In genomic region chr10:26647602-26648244, GRCh38 we compare ENCODE assay signal across 18 cellular contexts. TPM values are rescaled to one million over a fixed set of nuclear protein-coding genes. Genes with fewer than 3 reads are reported as not detected.
DNase-seq lines count a peak whose midpoint lies in the region; ATAC-seq and TF ChIP-seq lines count a peak whose summit lies in the region.
"Had no signal": no experiment of that assay in that cellular context is flagged by ENCODE, and none has a peak within 500 bp of the region (broad histone marks: within the 10 kb centered on the region; RNA-seq: fewer than 3 reads in every experiment).

No MANE protein-coding gene starts in this region.

- H3K36me3 Mint-ChIP-seq in chondrocyte (ENCODE audit: low read depth) = no peaks in the 10 kb centered on the region

- no peak overlapping the region for H2BK120ac ChIP-seq in mesendoderm (ENCODE audit: low read depth, low read length)

- H3K36me3 ChIP-seq in GM06990 (ENCODE audit: control insufficient read depth, insufficient read depth, low read length) = no peaks in the 10 kb centered on the region
- H3K36me3 ChIP-seq in OCI-LY1 (ENCODE audit: insufficient read depth, low read length) = no peaks in the 10 kb centered on the region
- no peaks in the 10 kb centered on the region for H3K36me3 ChIP-seq in mesendoderm (ENCODE audit: control insufficient read depth, insufficient read depth, low read length)
- H3K36me3 ChIP-seq in MM.1S (replicated peaks; ENCODE audit: insufficient read depth, low read length) = no peaks in the 10 kb centered on the region
- H3K36me3 ChIP-seq: SJSA1 had no signal

- DNase-seq in GM06990 (ENCODE audit: extremely low read depth, insufficient read length) = no peak
- no peak for DNase-seq in GM13977 (ENCODE audit: low spot score)
- peak; percentile 61 for DNase-seq in chondrocyte (ENCODE audit: low spot score)
- no peak for DNase-seq in mesendoderm
- DNase-seq in MM.1S = no peak
- DNase-seq: C1 segment of cervical spinal cord, DND-41, GM23248, IMR-90, Kasumi-1, NCI-H1436 treated with DMSO at 0.1 percent for 48 hours, NCI-H2029 treated with DMSO at 0.1 percent for 48 hours, NCI-H748 treated with DMSO at 0.1 percent for 48 hours, PC-3 had no signal

- no peak overlapping the region for H2AFZ ChIP-seq in OCI-LY1 (ENCODE audit: low read length)
- no peak overlapping the region for H2AFZ ChIP-seq in MM.1S (ENCODE audit: low read length)
- H2AFZ ChIP-seq: GM23248 had no signal

- H3K9me3 ChIP-seq in OCI-LY1 (ENCODE audit: low read length) = no peaks in the 10 kb centered on the region
- H3K9me3 ChIP-seq in MM.1S (replicated peaks; ENCODE audit: insufficient read depth, low read length) = no peaks in the 10 kb centered on the region
- H3K9me3 ChIP-seq: SJSA1 had no signal

- H3K4me1 Mint-ChIP-seq in chondrocyte (ENCODE audit: low read depth) = no peaks in the 10 kb centered on the region

- H3K4me2 ChIP-seq in OCI-LY1 (ENCODE audit: low read length) = no peak overlapping the region
- no peak overlapping the region for H3K4me2 ChIP-seq in mesendoderm (ENCODE audit: low read length)
- no peak overlapping the region for H3K4me2 ChIP-seq in MM.1S (ENCODE audit: low read depth, low read length)

- H3K27ac Mint-ChIP-seq in chondrocyte (ENCODE audit: unreplicated experiment) = no peak overlapping the region

- H3K9me3 Mint-ChIP-seq in chondrocyte (ENCODE audit: low read depth) = no peaks in the 10 kb centered on the region

- in situ Hi-C loops in GM13977 (cut with MboI; ENCODE audit: low pct_unique_long_range_greater_than_20kb, low sequenced_read_pairs, unreplicated experiment) = no loop called here

- H3K79me2 ChIP-seq in OCI-LY1 (ENCODE audit: insufficient read depth, low read length) = no peaks in the 10 kb centered on the region
- no peaks in the 10 kb centered on the region for H3K79me2 ChIP-seq in mesendoderm (ENCODE audit: control insufficient read depth, insufficient read depth, low read length)
- H3K79me2 ChIP-seq in MM.1S (ENCODE audit: low read length) = no peaks in the 10 kb centered on the region

- H3K23ac ChIP-seq in mesendoderm (ENCODE audit: low read length) = no peak overlapping the region

- TF ChIP-seq CTCF in GM06990 (IDR thresholded peaks at IDR 0.05; ENCODE audit: insufficient read depth, low read length, poor library complexity, severe bottlenecking) (peak; percentile 36), GM13977 (IDR thresholded peaks at IDR 0.05; ENCODE audit: extremely low read depth, insufficient read depth, missing control alignments) (peak; percentile 38), OCI-LY1 (IDR thresholded peaks at IDR 0.05; ENCODE audit: low read length) (peak; percentile 19; the same call in 1 of the 2 replicates), chondrocyte (IDR thresholded peaks at IDR 0.05) (no peak), MM.1S (IDR thresholded peaks at IDR 0.05; ENCODE audit: low read length) (no peak)

- no peak overlapping the region for H2BK15ac ChIP-seq in mesendoderm (replicated peaks; ENCODE audit: low read depth)

- H3K27ac ChIP-seq in OCI-LY1 (ENCODE audit: low read depth, low read length, poor library complexity, severe bottlenecking) (no peak overlapping the region), mesendoderm (ENCODE audit: low read depth, low read length) (no peak overlapping the region), MM.1S (ENCODE audit: low read length) (no peak overlapping the region)
- H3K27ac ChIP-seq: GM23248, SJSA1 had no signal

- H3K4me1 ChIP-seq in OCI-LY1 (ENCODE audit: insufficient read depth, low read length, severe bottlenecking) (no peaks in the 10 kb centered on the region), mesendoderm (ENCODE audit: control insufficient read depth, low read depth, low read length) (no peaks in the 10 kb centered on the region), MM.1S (ENCODE audit: low read length) (no peaks in the 10 kb centered on the region)
- H3K4me1 ChIP-seq: SJSA1 had no signal

- H3K9ac ChIP-seq in OCI-LY1 (ENCODE audit: low read length) = no peak overlapping the region
- no peak overlapping the region for H3K9ac ChIP-seq in mesendoderm (ENCODE audit: low read length)
- H3K9ac ChIP-seq in MM.1S (ENCODE audit: low read length) = no peak overlapping the region
- H3K9ac ChIP-seq: GM23248 had no signal

- H3F3A ChIP-seq in OCI-LY1 (ENCODE audit: insufficient read depth, low read length) (no peaks in the 10 kb centered on the region), MM.1S (ENCODE audit: insufficient read depth, low read length) (no peaks in the 10 kb centered on the region)

- H3K9me2 ChIP-seq in OCI-LY1 (ENCODE audit: low read depth, low read length) (no peaks in the 10 kb centered on the region), MM.1S (replicated peaks; ENCODE audit: insufficient read depth, low read length) (no peaks in the 10 kb centered on the region)

- H3K4me3 ChIP-seq in GM06990 (replicated peaks; ENCODE audit: low read depth, low read length) (no peak overlapping the region), OCI-LY1 (ENCODE audit: low read depth, low read length, poor library complexity, severe bottlenecking) (no peak overlapping the region), mesendoderm (ENCODE audit: low read length) (no peak overlapping the region), MM.1S (ENCODE audit: low read length) (no peak overlapping the region)
- H3K4me3 ChIP-seq: GM23248, SJSA1 had no signal

- H3K4me3 Mint-ChIP-seq in chondrocyte (ENCODE audit: unreplicated experiment) = no peak overlapping the region

- no peak overlapping the region for H3K18ac ChIP-seq in mesendoderm (ENCODE audit: low read length)

- ATAC-seq in HG02970 (IDR thresholded peaks at IDR 0.05; ENCODE audit: low FRiP score, unreplicated experiment) = no peak
- ATAC-seq in HG03342 (IDR thresholded peaks at IDR 0.05; ENCODE audit: unreplicated experiment) = no peak
- ATAC-seq: PC-3 had no signal

- no peaks in the 10 kb centered on the region for H3K27me3 ChIP-seq in GM06990 (replicated peaks; ENCODE audit: control insufficient read depth, insufficient read depth, low read length)
- H3K27me3 ChIP-seq in OCI-LY1 (ENCODE audit: insufficient read depth, low read length) = no peaks in the 10 kb centered on the region
- no peaks in the 10 kb centered on the region for H3K27me3 ChIP-seq in mesendoderm (ENCODE audit: insufficient read depth, low read length, poor library complexity)
- H3K27me3 ChIP-seq in MM.1S (replicated peaks; ENCODE audit: insufficient read depth, low read length) = no peaks in the 10 kb centered on the region
- H3K27me3 ChIP-seq: SJSA1 had no signal

- no peak overlapping the region for H2AK5ac ChIP-seq in mesendoderm (ENCODE audit: low read length)

- no CpG with 5 or more reads among the region's 12 CpGs for WGBS in mesendoderm (ENCODE audit: extremely low coverage, insufficient coverage, low lambda C conversion rate)

- H4K8ac ChIP-seq in mesendoderm (ENCODE audit: low read depth, low read length) = no peak overlapping the region

- H3K79me1 ChIP-seq in mesendoderm (ENCODE audit: low read length) = no peaks in the 10 kb centered on the region

- H3K56ac ChIP-seq in mesendoderm (ENCODE audit: low read length) = no peak overlapping the region

- no peak overlapping the region for H2BK5ac ChIP-seq in mesendoderm (ENCODE audit: low read length)

- H3K4ac ChIP-seq in mesendoderm (ENCODE audit: low read depth, low read length) = no peak overlapping the region

- no peaks in the 10 kb centered on the region for H4K20me1 ChIP-seq in OCI-LY1 (ENCODE audit: insufficient read depth, low read length)
- no peaks in the 10 kb centered on the region for H4K20me1 ChIP-seq in MM.1S (ENCODE audit: insufficient read depth, low read length)

- peaks cover 24% of the 10 kb centered on the region for H3K27me3 Mint-ChIP-seq in chondrocyte (ENCODE audit: low read depth)

- no peak overlapping the region for H4K5ac ChIP-seq in mesendoderm (ENCODE audit: low read length)

RNA-seq across cellular contexts. Expression of gene PDSS1, which starts 49.8 kb away (rescaled TPM):
- 2.9 to 7.1 TPM (median 3.6 TPM) in 3 replicates for total RNA-seq in chondrocyte
- polyA plus RNA-seq in mesendoderm (2013, experiment 1 of 2) = 19.6 TPM
- polyA plus RNA-seq in mesendoderm (2013, experiment 2 of 2) = 19.0 TPM

Comparison
In these comparisons a context has a peak if more than half of its experiments do, and no peak if none do; other contexts are left out.
1. CTCF ChIP-seq: peak in GM06990 (single experiment), GM13977 (single experiment) and OCI-LY1 (single experiment); none in chondrocyte (single experiment) and MM.1S (single experiment).